9 cellular contexts compared by ENCODE assay signal in genomic region chr1:30977105-30977504, GRCh38.
DNase-seq lines count a peak whose midpoint lies in the region; ATAC-seq, FAIRE-seq and TF ChIP-seq lines count a peak whose summit lies in the region.
"Had no signal": no experiment of that assay in that cellular context is flagged by ENCODE, and none has a peak within 500 bp of the region (broad histone marks: within the 10 kb centered on the region; RNA-seq: fewer than 3 reads in every experiment).

No MANE protein-coding gene starts in this region.

- peak; percentile 68 for ATAC-seq in K562
- ATAC-seq in natural killer cell, result peak in 2 of 3 donors; percentile 26 to 37
- no peak for ATAC-seq in HG03045 (IDR thresholded peaks at IDR 0.05; ENCODE audit: unreplicated experiment)
- ATAC-seq in HG02759 (IDR thresholded peaks at IDR 0.05; ENCODE audit: unreplicated experiment), result no peak

- no peak overlapping the region for H3K4me2 ChIP-seq in K562 (ENCODE audit: insufficient read depth, low read length)

- peaks cover 3% of the 10 kb centered on the region for H3K9me1 ChIP-seq in K562 (ENCODE audit: control insufficient read depth, insufficient read depth, low read length)

- H4K20me1 ChIP-seq in K562 (replicated peaks; ENCODE audit: control insufficient read depth, insufficient read depth, low read length), result no peaks in the 10 kb centered on the region; the same call in 1 of the 2 replicates

- 90% methylated on average over 5 of the region's 5 CpGs for WGBS in K562 (ENCODE audit: insufficient coverage, low coverage, missing lambda C conversion rate)

- H3K36me3 ChIP-seq in CD8-positive, alpha-beta memory T cell (ENCODE audit: insufficient read depth, low read length), result peaks cover 39% of the 10 kb centered on the region
- H3K36me3 ChIP-seq in K562 (ENCODE audit: control insufficient read depth, insufficient read depth, low read length), result peaks cover 89% of the 10 kb centered on the region

- H3K9ac ChIP-seq in K562 (ENCODE audit: insufficient read depth in 1 of 2, low read depth in 2 of 2, low read length in 2 of 2), result no peak overlapping the region

- POLR2A ChIA-PET in CD8-positive, alpha-beta memory T cell (lab: Charles Lee), result no interaction called here
- POLR2A ChIA-PET in K562 (lab: Yijun Ruan, JAX), result interaction anchor here (1.8 kb wide), 1 partner anchor 11 kb away, joined by 6 read pairs; no protein-coding TSS in a partner anchor

- H3K4me3 Mint-ChIP-seq in CD8-positive, alpha-beta memory T cell, result no peak overlapping the region
- H3K4me3 Mint-ChIP-seq in natural killer cell, result peak overlapping the region; percentile 2

- no peak overlapping the region for H2AFZ ChIP-seq in K562 (ENCODE audit: low read depth, low read length)

- DNase-seq in CD8-positive, alpha-beta memory T cell, result no peak
- DNase-seq in HT1080 (ENCODE audit: low read depth), result peak; percentile 52
- no peak for DNase-seq in K562 (ENCODE audit: extremely low read depth in 1 of 4, low spot score in 3 of 4)
- no peak for DNase-seq in natural killer cell
- no peak for DNase-seq in stimulated activated naive CD4-positive, alpha-beta T cell treated with Interleukin-2 at 50 U/mL for 16 hours (lab: John Stamatoyannopoulos, UW)
- DNase-seq in GM19240 (ENCODE audit: insufficient read length, low spot score), result no peak
- DNase-seq: NCI-H2081 treated with DMSO at 0.1 percent for 48 hours had no signal

- TF ChIP-seq CTCF in K562 (IDR thresholded peaks at IDR 0.05 in 2 of 3, conservative IDR thresholded peaks at IDR 0.05 in 1 of 3; ENCODE audit: insufficient read depth in 2 of 3, low read depth in 1 of 3, low read length in 3 of 3), result 0 out of 6 replicates have a peak, but pooled peaks of 2 of the 3 experiments have one; percentile 16 to 22
- no peak for TF ChIP-seq CTCF in natural killer cell (IDR thresholded peaks at IDR 0.05)

- H3K4me1 ChIP-seq in CD8-positive, alpha-beta memory T cell (ENCODE audit: insufficient read depth, low read length), result no peaks in the 10 kb centered on the region
- no peaks in the 10 kb centered on the region for H3K4me1 ChIP-seq in K562 (replicated peaks in 1 of 2; ENCODE audit: control insufficient read depth in 2 of 2, insufficient read depth in 2 of 2, low read length in 2 of 2)

- H3K9me3 ChIP-seq in CD8-positive, alpha-beta memory T cell (ENCODE audit: low read length), result no peaks in the 10 kb centered on the region
- H3K9me3 ChIP-seq in K562 (replicated peaks; ENCODE audit: control insufficient read depth, insufficient read depth, low read depth, low read length), result no peaks in the 10 kb centered on the region

- peak overlapping the region; percentile 9 to 79 (median 72) for H3K27ac Mint-ChIP-seq in CD8-positive, alpha-beta memory T cell
- peak overlapping the region; percentile 74 to 90 for H3K27ac Mint-ChIP-seq in natural killer cell

- peaks cover 55% of the 10 kb centered on the region for H3K79me2 ChIP-seq in K562 (ENCODE audit: control insufficient read depth, insufficient read depth, low read length)

- H3K27ac ChIP-seq in CD8-positive, alpha-beta memory T cell (ENCODE audit: low read depth, low read length), result no peak overlapping the region
- no peak overlapping the region for H3K27ac ChIP-seq in K562 (ENCODE audit: extremely low read depth, low read depth, low read length)

- no peak for TF ChIP-seq EP300 in K562 (IDR thresholded peaks at IDR 0.05; ENCODE audit: low read length)

- no peak for TF ChIP-seq POLR2A in K562 (conservative IDR thresholded peaks at IDR 0.05)

- no TSS peak for BruUV-seq in K562 (replicated peaks; lab: Mats Ljungman, UMichigan)

- CTCF ChIA-PET in CD8-positive, alpha-beta memory T cell (lab: Charles Lee), result no interaction called here
- CTCF ChIA-PET in K562 (lab: Yijun Ruan, JAX; ENCODE audit: low intra/inter-chr PET ratio), result no interaction called here

- peaks cover 0 to 79% (median 22%) of the 10 kb centered on the region in 3 donors for H3K36me3 Mint-ChIP-seq in CD8-positive, alpha-beta memory T cell
- peaks cover 14% of the 10 kb centered on the region for H3K36me3 Mint-ChIP-seq in natural killer cell

- H3K9me3 Mint-ChIP-seq in CD8-positive, alpha-beta memory T cell, result no peaks in the 10 kb centered on the region
- H3K9me3 Mint-ChIP-seq in natural killer cell, result no peaks in the 10 kb centered on the region

- peak; percentile 29 for FAIRE-seq in K562 (lab: Jason Lieb, UNC)

- in situ Hi-C loops in K562 (cut with MboI), result no loop called here

- peaks cover 31 to 48% (median 41%) of the 10 kb centered on the region in 3 donors for H3K4me1 Mint-ChIP-seq in CD8-positive, alpha-beta memory T cell
- H3K4me1 Mint-ChIP-seq in natural killer cell, result peaks cover 40 to 43% of the 10 kb centered on the region in 2 donors

- H3K27me3 Mint-ChIP-seq in CD8-positive, alpha-beta memory T cell, result no peaks in the 10 kb centered on the region
- H3K27me3 Mint-ChIP-seq in natural killer cell (ENCODE audit: low read depth in 2 of 2), result no peaks in the 10 kb centered on the region

- no peak for TF ChIP-seq RAD21 in K562 (CRISPR knock-in tag; conservative IDR thresholded peaks at IDR 0.05 in 1 of 2, IDR thresholded peaks at IDR 0.05 in 1 of 2)

- no peaks in the 10 kb centered on the region for H3K27me3 ChIP-seq in CD8-positive, alpha-beta memory T cell (ENCODE audit: insufficient read depth, low read length, poor library complexity, severe bottlenecking)
- H3K27me3 ChIP-seq in K562 (ENCODE audit: control insufficient read depth in 2 of 2, insufficient read depth in 2 of 2, low read length in 2 of 2), result no peaks in the 10 kb centered on the region

- H3K4me3 ChIP-seq in CD8-positive, alpha-beta memory T cell (ENCODE audit: low read length), result no peak overlapping the region
- no peak overlapping the region for H3K4me3 ChIP-seq in K562

- intact Hi-C loops in K562 (cut with micrococcal nuclease) (loop anchor here (10.0 kb wide), 1 partner anchor 178 kb away; no protein-coding TSS in a partner anchor), natural killer cell (cut with micrococcal nuclease) (loop anchor here (10.0 kb wide), 1 partner anchor 88 kb away; the partner anchor contains the start of gene PUM1)

TF ChIP-seq in K562, 482 proteins besides CTCF, POLR2A, EP300 and RAD21:
- TF ChIP-seq ZNF436 (CRISPR knock-in tag; IDR thresholded peaks at IDR 0.05) (no peak), NCOA1 (IDR thresholded peaks at IDR 0.05; ENCODE audit: low read depth) (no peak), SRSF3 (IDR thresholded peaks at IDR 0.05; ENCODE audit: insufficient read depth, low read length) (no peak), HDAC1 (IDR thresholded peaks at IDR 0.05) (no peak), MCM2 (IDR thresholded peaks at IDR 0.05; ENCODE audit: low read depth) (no peak), SRSF9 (IDR thresholded peaks at IDR 0.05; ENCODE audit: borderline replicate concordance, low read depth, low read length) (no peak), ARNT (IDR thresholded peaks at IDR 0.05) (no peak), ZNF146 (CRISPR knock-in tag; IDR thresholded peaks at IDR 0.05; ENCODE audit: unreplicated experiment) (no peak), PRPF4 (IDR thresholded peaks at IDR 0.05; ENCODE audit: insufficient read depth, low read depth, low read length, poor library complexity, severe bottlenecking) (no peak), HDAC3 (IDR thresholded peaks at IDR 0.05; ENCODE audit: borderline replicate concordance, partially characterized antibody) (no peak), DIDO1 (tag; IDR thresholded peaks at IDR 0.05; ENCODE audit: low read depth) (no peak), SP1 (CRISPR knock-in tag; IDR thresholded peaks at IDR 0.05) (no peak), NCOR1 (IDR thresholded peaks at IDR 0.05) (no peak), BRF1 (IDR thresholded peaks at IDR 0.05; ENCODE audit: borderline replicate concordance, extremely low read depth, insufficient read length) (no peak), GTF2A2 (tag; IDR thresholded peaks at IDR 0.05) (no peak), ZNF57 (CRISPR knock-in tag; IDR thresholded peaks at IDR 0.05) (no peak)
- TF ChIP-seq, protein P1, sequence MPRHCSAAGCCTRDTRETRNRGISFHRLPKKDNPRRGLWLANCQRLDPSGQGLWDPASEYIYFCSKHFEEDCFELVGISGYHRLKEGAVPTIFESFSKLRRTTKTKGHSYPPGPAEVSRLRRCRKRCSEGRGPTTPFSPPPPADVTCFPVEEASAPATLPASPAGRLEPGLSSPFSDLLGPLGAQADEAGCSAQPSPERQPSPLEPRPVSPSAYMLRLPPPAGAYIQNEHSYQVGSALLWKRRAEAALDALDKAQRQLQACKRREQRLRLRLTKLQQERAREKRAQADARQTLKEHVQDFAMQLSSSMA (CRISPR knock-in tag; IDR thresholded peaks at IDR 0.05), result no peak
- TF ChIP-seq, protein P2, sequence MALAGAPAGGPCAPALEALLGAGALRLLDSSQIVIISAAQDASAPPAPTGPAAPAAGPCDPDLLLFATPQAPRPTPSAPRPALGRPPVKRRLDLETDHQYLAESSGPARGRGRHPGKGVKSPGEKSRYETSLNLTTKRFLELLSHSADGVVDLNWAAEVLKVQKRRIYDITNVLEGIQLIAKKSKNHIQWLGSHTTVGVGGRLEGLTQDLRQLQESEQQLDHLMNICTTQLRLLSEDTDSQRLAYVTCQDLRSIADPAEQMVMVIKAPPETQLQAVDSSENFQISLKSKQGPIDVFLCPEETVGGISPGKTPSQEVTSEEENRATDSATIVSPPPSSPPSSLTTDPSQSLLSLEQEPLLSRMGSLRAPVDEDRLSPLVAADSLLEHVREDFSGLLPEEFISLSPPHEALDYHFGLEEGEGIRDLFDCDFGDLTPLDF (CRISPR knock-in tag; IDR thresholded peaks at IDR 0.05), result no peak

Comparison
In these comparisons a context has a peak if more than half of its experiments do, and no peak if none do; other contexts are left out.
1. ATAC-seq: peak in K562 (single experiment) and natural killer cell (2 of 3); none in HG03045 (single experiment) and HG02759 (single experiment).